ENCODE assay signal across 1 cellular context in the genomic region with DNA sequence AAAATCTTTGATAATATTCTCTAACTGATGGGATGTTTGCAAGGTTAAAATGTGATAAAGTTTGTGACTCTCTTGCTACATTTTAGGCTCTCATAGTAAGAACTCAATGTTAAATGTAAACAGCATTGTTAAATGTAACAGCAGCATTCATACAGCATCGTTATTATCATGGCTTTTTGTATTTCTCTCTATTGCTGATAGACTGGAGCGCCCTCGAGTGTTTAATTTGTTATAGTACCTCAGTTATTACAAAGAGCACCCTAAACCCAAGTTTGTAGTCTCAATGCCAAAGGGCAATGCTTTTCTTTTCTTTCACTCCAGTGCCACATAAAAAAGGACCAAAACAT.
TF ChIP-seq lines count a peak whose summit lies in the region.

No MANE protein-coding gene starts in this region.

TF ChIP-seq in HepG2, 621 proteins besides CTCF, POLR2A, EP300 and RAD21 (continued from another document):
- no peak for TF ChIP-seq SYNCRIP (IDR thresholded peaks at IDR 0.05; ENCODE audit: insufficient read depth, low read depth, low read length)
- TF ChIP-seq JUND (CRISPR knock-in tag; IDR thresholded peaks at IDR 0.05), result no peak
- TF ChIP-seq SNAPC5 (CRISPR knock-in tag; IDR thresholded peaks at IDR 0.05; ENCODE audit: borderline replicate concordance), result no peak
- no peak for TF ChIP-seq ZNF746 (CRISPR knock-in tag; IDR thresholded peaks at IDR 0.05)
- no peak for TF ChIP-seq ZNF557 (CRISPR knock-in tag; IDR thresholded peaks at IDR 0.05)
- TF ChIP-seq MXD4 (CRISPR knock-in tag; IDR thresholded peaks at IDR 0.05), result no peak
- no peak for TF ChIP-seq ERF (CRISPR knock-in tag; IDR thresholded peaks at IDR 0.05)
- no peak for TF ChIP-seq MED13 (CRISPR knock-in tag; IDR thresholded peaks at IDR 0.05)
- TF ChIP-seq ZFX (CRISPR knock-in tag; IDR thresholded peaks at IDR 0.05; ENCODE audit: low read depth), result no peak
- TF ChIP-seq CREB1 (IDR thresholded peaks at IDR 0.05), result no peak
- TF ChIP-seq CREB1 (CRISPR knock-in tag; IDR thresholded peaks at IDR 0.05), result peak; percentile 40; the same call in 1 of the 2 replicates
- no peak for TF ChIP-seq RBM22 (optimal IDR thresholded peaks at IDR 0.05; ENCODE audit: low read length)
- no peak for TF ChIP-seq PATZ1 (CRISPR knock-in tag; IDR thresholded peaks at IDR 0.05)
- no peak for TF ChIP-seq NPAS2 (CRISPR knock-in tag; IDR thresholded peaks at IDR 0.05; ENCODE audit: borderline replicate concordance)
- no peak for TF ChIP-seq HCFC1 (IDR thresholded peaks at IDR 0.05; ENCODE audit: low read depth, low read length)
- TF ChIP-seq HMGXB4 (CRISPR knock-in tag; IDR thresholded peaks at IDR 0.05; ENCODE audit: borderline replicate concordance in 1 of 2, low read depth in 1 of 2), result peak in 1 of 2 experiments; percentile 42; a peak in 1 of 4 replicates
- TF ChIP-seq ZNF644 (CRISPR knock-in tag; IDR thresholded peaks at IDR 0.05; ENCODE audit: low read depth), result no peak
- TF ChIP-seq ZNF737 (CRISPR knock-in tag; IDR thresholded peaks at IDR 0.05; ENCODE audit: borderline replicate concordance), result no peak
- no peak for TF ChIP-seq HINFP (CRISPR knock-in tag; IDR thresholded peaks at IDR 0.05; ENCODE audit: low read depth)
- TF ChIP-seq POLR2AphosphoS2 (IDR thresholded peaks at IDR 0.05; ENCODE audit: low read depth, low read length), result no peak
- TF ChIP-seq ZNF484 (CRISPR knock-in tag; IDR thresholded peaks at IDR 0.05; ENCODE audit: borderline replicate concordance, low read depth), result no peak
- 0 out of 2 replicates have a peak, but pooled peaks have one; percentile 20 for TF ChIP-seq ZNF24 (IDR thresholded peaks at IDR 0.05)
- TF ChIP-seq NFIC (IDR thresholded peaks at IDR 0.05; ENCODE audit: low read length), result no peak
- TF ChIP-seq ZNF724P (CRISPR knock-in tag; IDR thresholded peaks at IDR 0.05; ENCODE audit: borderline replicate concordance), result no peak
- TF ChIP-seq CHCHD3 (CRISPR knock-in tag; IDR thresholded peaks at IDR 0.05), result no peak
TF ChIP-seq in HepG2: peak in this region for 17.
